In the genomic region with DNA sequence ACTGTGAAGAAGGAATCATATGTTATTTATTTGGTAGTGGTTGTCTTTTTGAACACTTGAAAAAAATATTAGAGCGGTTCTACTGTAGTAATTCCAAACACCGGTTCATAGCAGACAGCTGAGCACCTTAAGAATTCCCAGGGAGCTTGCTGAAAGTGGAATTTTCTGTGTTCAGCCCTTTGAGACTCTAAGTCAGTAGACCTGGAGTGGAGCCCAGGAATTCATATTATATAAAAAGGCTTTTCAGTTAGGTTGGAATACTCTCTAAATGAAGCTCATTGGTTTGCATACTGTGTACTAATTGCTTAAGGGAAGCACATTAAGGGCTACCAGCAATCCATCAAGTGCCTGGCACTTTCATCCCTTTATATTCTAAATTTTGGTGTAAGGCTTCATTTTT, we compare ENCODE assay signal across 27 cellular contexts.
"Had no signal": no experiment of that assay in that cellular context is flagged by ENCODE, and none has a peak within 500 bp of the region (broad histone marks: within the 10 kb centered on the region; RNA-seq: fewer than 3 reads in every experiment).

No MANE protein-coding gene starts in this region.

- H3K27me3 ChIP-seq: ascending aorta, brain microvascular endothelial cell, cardiac muscle cell had no signal

- H3K36me3 ChIP-seq: ascending aorta, brain microvascular endothelial cell, cardiac muscle cell had no signal

- DNase-seq: activated CD4-positive, alpha-beta T cell treated with anti-CD3 and anti-CD28 coated beads for 48 hours; activated CD4-positive, alpha-beta T cell treated with anti-CD3 and anti-CD28 coated beads, Interleukin-2, amount 50 U/mL, for 4 hours; activated CD4-positive, CD25-positive, alpha-beta regulatory T cell treated with anti-CD3 and anti-CD28 coated beads, Interleukin-2, amount 50 U/mL, for 72 hours; activated CD8-positive, alpha-beta memory T cell treated with anti-CD3 and anti-CD28 coated beads, Interleukin-2, amount 50 U/mL, for 48 hours; activated CD8-positive, alpha-beta T cell treated with anti-CD3 and anti-CD28 coated beads, Interleukin-2, amount 10 ng/mL, durations not matched to agents 7 days and 5 days; activated effector memory CD4-positive, alpha-beta T cell treated with anti-CD3 and anti-CD28 coated beads, Interleukin-2, amount 50 U/mL, for 16 hours; activated naive CD4-positive, alpha-beta T cell treated with Interleukin-2 at 50 U/mL for 16 hours; activated naive CD8-positive, alpha-beta T cell treated with anti-CD3 and anti-CD28 coated beads, Interleukin-2, amount 50 U/mL, for 24 hours; activated T-cell treated with anti-CD3 and anti-CD28 coated beads, Interleukin-2, amount 50 U/mL, for 4 hours; amniotic stem cell; brain microvascular endothelial cell; KBM-7; NCI-H1048; NCI-H146; NCI-H187 treated with DMSO at 0.1 percent for 48 hours; NCI-H2081 treated with DMSO at 0.1 percent for 48 hours; NCI-H2171 treated with DMSO at 0.1 percent for 48 hours; NCI-H226; NCI-H526 treated with DMSO at 0.1 percent for 48 hours; NCI-H82; PC-3; SHP77 had no signal

- H3K4me1 ChIP-seq: ascending aorta had no signal

- H3K4me3 ChIP-seq: ascending aorta, cardiac muscle cell had no signal

- ATAC-seq: activated CD8-positive, alpha-beta T cell treated with anti-CD3 and anti-CD28 coated beads, Interleukin-2, amount 10 ng/mL, durations not matched to agents 7 days and 5 days; activated naive CD4-positive, alpha-beta T cell treated with anti-CD3 and anti-CD28 coated beads, Interleukin-2, amount 50 U/mL, for 72 hours; activated naive CD8-positive, alpha-beta T cell treated with anti-CD3 and anti-CD28 coated beads, Interleukin-2, amount 50 U/mL, for 24 hours; activated T-cell treated with anti-CD3 and anti-CD28 coated beads, Interleukin-2, amount 50 U/mL, for 4 hours; PC-3; WTC11 had no signal

- H3K27ac ChIP-seq: ascending aorta, brain microvascular endothelial cell, cardiac muscle cell had no signal

- FAIRE-seq: RCC 7860 had no signal

- H3K9me3 ChIP-seq: ascending aorta had no signal
